Comparison of ENCODE assay signal across 13 cellular contexts in the genomic region with DNA sequence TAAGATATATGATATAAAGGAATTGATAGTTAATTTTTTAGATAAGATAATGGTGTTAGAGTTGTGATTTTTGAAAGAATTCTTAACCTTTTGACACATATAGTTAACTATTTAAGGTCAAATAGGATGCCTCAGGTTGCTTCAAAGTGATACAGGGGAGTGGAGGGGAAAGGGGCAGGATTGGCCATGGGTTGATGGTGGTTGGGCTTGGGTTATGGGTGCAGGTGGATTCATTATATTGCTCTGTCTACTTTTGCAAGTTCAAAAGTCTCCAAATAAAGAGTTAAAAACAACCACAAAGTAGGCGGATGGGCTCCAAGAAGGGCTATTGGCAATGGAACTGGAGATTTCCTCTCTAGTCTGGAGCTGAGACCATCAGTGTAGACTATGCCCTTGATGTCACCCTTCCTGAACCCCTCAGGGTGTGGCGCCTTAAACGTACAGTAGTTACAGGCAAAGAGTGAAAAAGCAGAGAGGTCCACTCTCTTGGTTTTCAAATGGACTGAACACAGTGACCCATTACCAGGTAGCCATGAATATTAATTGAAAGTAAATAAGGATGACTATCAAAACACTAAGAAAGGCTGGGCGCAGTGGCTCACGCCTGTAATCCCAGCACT.
"Had no signal": no experiment of that assay in that cellular context is flagged by ENCODE, and none has a peak within 500 bp of the region (broad histone marks: within the 10 kb centered on the region; RNA-seq: fewer than 3 reads in every experiment).

No MANE protein-coding gene starts in this region.

- ATAC-seq: activated CD8-positive, alpha-beta memory T cell treated with anti-CD3 and anti-CD28 coated beads, Interleukin-2, amount 10 ng/mL, durations not matched to agents 7 days and 5 days; activated T-cell treated with anti-CD3 and anti-CD28 coated beads, Interleukin-2, amount 50 U/mL, for 4 hours; gastrocnemius medialis; left colon had no signal

- H3K4me1 Mint-ChIP-seq: activated CD8-positive, alpha-beta memory T cell treated with anti-CD3 and anti-CD28 coated beads, Interleukin-2, amount 10 ng/mL, durations not matched to agents 7 days and 5 days had no signal

- H3K27ac Mint-ChIP-seq: activated CD8-positive, alpha-beta memory T cell treated with anti-CD3 and anti-CD28 coated beads, Interleukin-2, amount 10 ng/mL, durations not matched to agents 7 days and 5 days had no signal

- H3K27me3 Mint-ChIP-seq: activated CD4-positive, alpha-beta memory T cell treated with anti-CD3 and anti-CD28 coated beads for 36 hours; activated CD8-positive, alpha-beta memory T cell treated with anti-CD3 and anti-CD28 coated beads, Interleukin-2, amount 10 ng/mL, durations not matched to agents 7 days and 5 days had no signal

- H3K4me3 Mint-ChIP-seq: activated CD4-positive, alpha-beta memory T cell treated with anti-CD3 and anti-CD28 coated beads for 36 hours; activated CD8-positive, alpha-beta memory T cell treated with anti-CD3 and anti-CD28 coated beads, Interleukin-2, amount 10 ng/mL, durations not matched to agents 7 days and 5 days; activated T-cell treated with anti-CD3 and anti-CD28 coated beads, Interleukin-2, amount 50 U/mL, for 4 hours had no signal

- H3K9me3 Mint-ChIP-seq: activated CD4-positive, alpha-beta memory T cell treated with anti-CD3 and anti-CD28 coated beads for 36 hours; activated T-cell treated with anti-CD3 and anti-CD28 coated beads, Interleukin-2, amount 50 U/mL, for 4 hours had no signal

- DNase-seq: activated CD4-positive, alpha-beta memory T cell treated with anti-CD3 and anti-CD28 coated beads for 36 hours; activated CD4-positive, alpha-beta T cell treated with anti-CD3 and anti-CD28 coated beads for 1 hour; activated CD8-positive, alpha-beta memory T cell treated with anti-CD3 and anti-CD28 coated beads, Interleukin-2, amount 10 ng/mL, durations not matched to agents 7 days and 5 days; activated T-cell treated with anti-CD3 and anti-CD28 coated beads, Interleukin-2, amount 50 U/mL, for 4 hours; amniotic stem cell; erythroblast; gastrocnemius medialis; left colon; midbrain; stimulated activated CD4-positive, alpha-beta T cell treated with anti-CD3 and anti-CD28 coated beads, Interleukin-2, amount 100 ng/mL, for 48 hours; stimulated activated naive CD4-positive, alpha-beta T cell; T1000; trophoblast cell had no signal
